2 cellular contexts compared by ENCODE assay signal in genomic region chr6:14798594-14798982, GRCh38.
TF ChIP-seq lines count a peak whose summit lies in the region.

No MANE protein-coding gene starts in this region.

TF ChIP-seq in IMR-90, 13 proteins besides CTCF, POLR2A, EP300 and RAD21:
- TF ChIP-seq FOS (IDR thresholded peaks at IDR 0.05; ENCODE audit: low read depth, low read length) (no peak), RCOR1 (IDR thresholded peaks at IDR 0.05; ENCODE audit: insufficient replicate concordance, low read length) (no peak), CHD1 (IDR thresholded peaks at IDR 0.05; ENCODE audit: low read depth, low read length) (no peak), BHLHE40 (IDR thresholded peaks at IDR 0.05; ENCODE audit: low read depth, low read length) (no peak), MAZ (IDR thresholded peaks at IDR 0.05; ENCODE audit: borderline replicate concordance, low read depth, low read length) (no peak), MAFK (IDR thresholded peaks at IDR 0.05; ENCODE audit: low read depth, low read length) (no peak), USF2 (IDR thresholded peaks at IDR 0.05; ENCODE audit: low read depth, low read length) (no peak), ELK1 (IDR thresholded peaks at IDR 0.05; ENCODE audit: borderline replicate concordance, low read depth, low read length) (no peak), NFE2L2 (IDR thresholded peaks at IDR 0.05; ENCODE audit: low read depth, low read length) (no peak), SMC3 (IDR thresholded peaks at IDR 0.05; ENCODE audit: low read depth, low read length) (no peak)

TF ChIP-seq in H1, 55 proteins besides CTCF, POLR2A, EP300 and RAD21:
- TF ChIP-seq POLR2AphosphoS5 (IDR thresholded peaks at IDR 0.05; ENCODE audit: low read depth, low read length) (no peak), CEBPB (IDR thresholded peaks at IDR 0.05; ENCODE audit: low read depth, low read length) (no peak), CHD7 (IDR thresholded peaks at IDR 0.05; ENCODE audit: insufficient replicate concordance, low read length) (no peak), KDM1A (IDR thresholded peaks at IDR 0.05; ENCODE audit: borderline replicate concordance, low read length) (no peak), MAX (IDR thresholded peaks at IDR 0.05) (no peak), TBP (IDR thresholded peaks at IDR 0.05; ENCODE audit: low read depth, low read length) (no peak), SP1 (IDR thresholded peaks at IDR 0.05; ENCODE audit: low read depth, low read length) (no peak), HDAC6 (IDR thresholded peaks at IDR 0.05; ENCODE audit: low read depth, low read length) (no peak), GTF2F1 (IDR thresholded peaks at IDR 0.05; ENCODE audit: borderline replicate concordance, low read depth, low read length) (no peak), RBBP5 (IDR thresholded peaks at IDR 0.05; ENCODE audit: borderline replicate concordance, low read depth, low read length) (no peak), CHD2 (IDR thresholded peaks at IDR 0.05; ENCODE audit: low read length) (no peak), BACH1 (IDR thresholded peaks at IDR 0.05; ENCODE audit: low read length) (no peak), CTBP2 (IDR thresholded peaks at IDR 0.05; ENCODE audit: borderline replicate concordance, insufficient read depth, insufficient read length, low read length) (no peak), E2F6 (IDR thresholded peaks at IDR 0.05) (no peak), RNF2 (IDR thresholded peaks at IDR 0.05; ENCODE audit: borderline replicate concordance, low read depth, low read length, missing control alignments, poor library complexity, severe bottlenecking) (no peak), EZH2 (IDR thresholded peaks at IDR 0.05; ENCODE audit: low read depth, low read length, severe bottlenecking) (no peak)
